Comparison of ENCODE assay signal across 16 cellular contexts in genomic region chr19:14567079-14567478, GRCh38. TPM values are rescaled to one million over a fixed set of nuclear protein-coding genes. Genes with fewer than 3 reads are reported as not detected.
"Had no signal": no experiment of that assay in that cellular context is flagged by ENCODE, and none has a peak within 500 bp of the region (broad histone marks: within the 10 kb centered on the region; RNA-seq: fewer than 3 reads in every experiment).

No MANE protein-coding gene starts in this region.

- H3K27ac ChIP-seq: coronary artery, gastroesophageal sphincter, parathyroid adenoma, stomach had no signal

- H2AFZ ChIP-seq: parathyroid adenoma had no signal

- H3K4me3 ChIP-seq: coronary artery, gastroesophageal sphincter, stomach had no signal

- H3K27ac Mint-ChIP-seq: activated T-helper 1 cell treated with anti-CD3 and anti-CD28 coated beads, Interleukin-12 subunit alpha, Interleukin-12 subunit beta, Interleukin-2, Interleukin-4 antibody, amounts not matched to agents 30 ng/mL and 10 ng/mL and 1 ng/mL, durations not matched to agents 14 hours and 24 hours and 36 hours; WTC11 had no signal

- H3K27me3 ChIP-seq: gastroesophageal sphincter, stomach had no signal

- ATAC-seq: gastroesophageal sphincter, left ventricle myocardium superior, WTC11 had no signal

- DNase-seq: activated CD8-positive, alpha-beta memory T cell treated with anti-CD3 and anti-CD28 coated beads, Interleukin-2, amount 50 U/mL, for 4 hours; effector CD4-positive, alpha-beta T cell; kidney; left ventricle myocardium superior; mesendoderm; retina; stimulated activated CD4-positive, alpha-beta T cell treated with anti-CD3 and anti-CD28 coated beads, Interleukin-4, amount 100 ng/mL, for 1 hour; stimulated activated CD8-positive, alpha-beta memory T cell treated with anti-CD3 and anti-CD28 coated beads, Interleukin-4, amount 100 ng/mL, for 48 hours; stomach had no signal

- H3K9me3 Mint-ChIP-seq: activated T-helper 1 cell treated with anti-CD3 and anti-CD28 coated beads, Interleukin-12 subunit alpha, Interleukin-12 subunit beta, Interleukin-2, Interleukin-4 antibody, amounts not matched to agents 30 ng/mL and 10 ng/mL and 1 ng/mL, durations not matched to agents 14 hours and 24 hours and 36 hours; WTC11 had no signal

- H3K9me3 ChIP-seq: gastroesophageal sphincter, stomach had no signal

- H3K4me3 Mint-ChIP-seq: activated T-helper 1 cell treated with anti-CD3 and anti-CD28 coated beads, Interleukin-12 subunit alpha, Interleukin-12 subunit beta, Interleukin-2, Interleukin-4 antibody, amounts not matched to agents 30 ng/mL and 10 ng/mL and 1 ng/mL, durations not matched to agents 14 hours and 24 hours and 36 hours; WTC11 had no signal

- H3K9ac ChIP-seq: parathyroid adenoma had no signal

RNA-seq across cellular contexts. Expression of gene CLEC17A, which starts 15.8 kb away (rescaled TPM):
- total RNA-seq: cardiac septum, gastroesophageal sphincter, left ventricle myocardium superior, WTC11 had no signal
- polyA plus RNA-seq: urinary bladder had no signal
